In genomic region chr22:36221799-36222751, GRCh38 we compare ENCODE assay signal across 1 cellular context.
TF ChIP-seq lines count a peak whose summit lies in the region.

No MANE protein-coding gene starts in this region.

TF ChIP-seq in HCT116, 20 proteins besides CTCF, POLR2A, EP300 and RAD21 (continued from another document):
- TF ChIP-seq CBX3 (IDR thresholded peaks at IDR 0.05; ENCODE audit: low read depth), result no peak
